ENCODE assay signal across 2 cellular contexts in genomic region chrX:55619547-55619946, GRCh38.
A peak's percentile ranks its signal among the peaks of the same experiment; 100 is the strongest.
TF ChIP-seq lines count a peak whose summit lies in the region.

No MANE protein-coding gene starts in this region.

TF ChIP-seq in HepG2, 621 proteins besides CTCF, POLR2A, EP300 and RAD21:
- TF ChIP-seq MAFK (conservative IDR thresholded peaks at IDR 0.05 in 1 of 2, IDR thresholded peaks at IDR 0.05 in 1 of 2; ENCODE audit: low read length in 2 of 2), result peak in 1 of 2 experiments; percentile 55; a peak in 2 of 4 replicates
- TF ChIP-seq HOXA7 (CRISPR knock-in tag; IDR thresholded peaks at IDR 0.05), result no peak
- no peak for TF ChIP-seq KDM6A (CRISPR knock-in tag; IDR thresholded peaks at IDR 0.05; ENCODE audit: low read depth)
- peak; percentile 33; the same call in 1 of the 2 replicates for TF ChIP-seq MAFF (IDR thresholded peaks at IDR 0.05; ENCODE audit: low read depth, low read length)

TF ChIP-seq in IMR-90, 13 proteins besides CTCF, POLR2A, EP300 and RAD21:
- TF ChIP-seq ELK1 (IDR thresholded peaks at IDR 0.05; ENCODE audit: borderline replicate concordance, low read depth, low read length), result no peak
- TF ChIP-seq USF2 (IDR thresholded peaks at IDR 0.05; ENCODE audit: low read depth, low read length), result no peak
- peak; percentile 55 for TF ChIP-seq MAFK (IDR thresholded peaks at IDR 0.05; ENCODE audit: low read depth, low read length)
